In genomic region chr17:8944083-8944482, GRCh38 we compare ENCODE assay signal across 14 cellular contexts. TPM values are rescaled to one million over a fixed set of nuclear protein-coding genes. Genes with fewer than 3 reads are reported as not detected.
"Had no signal": no experiment of that assay in that cellular context is flagged by ENCODE, and none has a peak within 500 bp of the region (broad histone marks: within the 10 kb centered on the region; RNA-seq: fewer than 3 reads in every experiment).

No MANE protein-coding gene starts in this region.

- H3K27ac Mint-ChIP-seq: activated naive CD8-positive, alpha-beta T cell treated with anti-CD3 and anti-CD28 coated beads, Interleukin-2, amount 10 ng/mL, durations not matched to agents 7 days and 5 days; activated T-helper 2 cell treated with anti-CD3 and anti-CD28 coated beads, Interferon-gamma antibody, Interleukin-2, Interleukin-4, amounts not matched to agents 10 μg/mL and 5 μg/mL and 100 μg/mL, durations not matched to agents 14 hours and 24 hours and 36 hours; brain had no signal

- H3K4me3 ChIP-seq: sigmoid colon had no signal

- H3K4me3 Mint-ChIP-seq: activated naive CD8-positive, alpha-beta T cell treated with anti-CD3 and anti-CD28 coated beads, Interleukin-2, amount 10 ng/mL, durations not matched to agents 7 days and 5 days; brain; central memory CD8-positive, alpha-beta T cell had no signal

- ATAC-seq: foreskin keratinocyte had no signal

- H3K27me3 Mint-ChIP-seq: activated naive CD8-positive, alpha-beta T cell treated with anti-CD3 and anti-CD28 coated beads, Interleukin-2, amount 10 ng/mL, durations not matched to agents 7 days and 5 days; central memory CD8-positive, alpha-beta T cell had no signal

- H3K4me1 Mint-ChIP-seq: brain had no signal

- H3K36me3 ChIP-seq: sigmoid colon had no signal

- H3K27me3 ChIP-seq: foreskin keratinocyte had no signal

- H3K36me3 Mint-ChIP-seq: brain had no signal

- DNase-seq: activated naive CD8-positive, alpha-beta T cell treated with anti-CD3 and anti-CD28 coated beads, Interleukin-2, amount 10 ng/mL, durations not matched to agents 7 days and 5 days; activated T-cell treated with anti-CD3 and anti-CD28 coated beads, Interleukin-2, amount 50 U/mL, for 1 hour; cortex of kidney; effector CD8-positive, alpha-beta T cell; foreskin keratinocyte; midbrain; sigmoid colon; spleen had no signal

- H3K4me1 ChIP-seq: foreskin keratinocyte, parathyroid adenoma, sigmoid colon had no signal

- H3K27ac ChIP-seq: foreskin keratinocyte, parathyroid adenoma, sigmoid colon, VCaP had no signal

- H3K9me3 Mint-ChIP-seq: central memory CD8-positive, alpha-beta T cell had no signal

RNA-seq across cellular contexts. Expression of gene PIK3R5, which starts 21.4 kb away (rescaled TPM):
- total RNA-seq: foreskin keratinocyte, myocyte had no signal
